8 cellular contexts compared by ENCODE assay signal in genomic region chr16:66270333-66270927, GRCh38.
A peak's percentile ranks its signal among the peaks of the same experiment; 100 is the strongest.
DNase-seq lines count a peak whose midpoint lies in the region; ATAC-seq, FAIRE-seq and TF ChIP-seq lines count a peak whose summit lies in the region.

No MANE protein-coding gene starts in this region.

- no peak overlapping the region for H3K9ac ChIP-seq in liver (ENCODE audit: low read depth in 1 of 2, low read length in 2 of 2)

- peaks cover 0 to 3% (median 0%) of the 10 kb centered on the region in 4 donors for H3K27me3 ChIP-seq in liver (ENCODE audit: control insufficient read depth in 4 of 4, insufficient read depth in 4 of 4, low read length in 3 of 4)
- peaks cover 0 to 2% of the 10 kb centered on the region in 2 donors for H3K27me3 ChIP-seq in small intestine (ENCODE audit: control insufficient read depth in 2 of 2, insufficient read depth in 2 of 2, low read length in 2 of 2)

- ATAC-seq in HG02623 (IDR thresholded peaks at IDR 0.05; ENCODE audit: unreplicated experiment): peak; percentile 42

- H3K36me3 ChIP-seq in liver (ENCODE audit: control insufficient read depth in 4 of 4, insufficient read depth in 3 of 4, low read depth in 1 of 4, low read length in 3 of 4): no peaks in the 10 kb centered on the region
- no peaks in the 10 kb centered on the region for H3K36me3 ChIP-seq in small intestine (ENCODE audit: control insufficient read depth in 2 of 2, insufficient read depth in 2 of 2, low read length in 2 of 2)

- no peak overlapping the region for H3K27ac ChIP-seq in liver (ENCODE audit: low read depth in 1 of 2, low read length in 2 of 2)
- peak overlapping the region in 1 of 2 donors; percentile 51 for H3K27ac ChIP-seq in small intestine (ENCODE audit: low read depth in 1 of 2, low read length in 1 of 2)

- no peak for FAIRE-seq in small intestine (lab: Jason Lieb, UNC)

- peaks cover 0 to 8% (median 1%) of the 10 kb centered on the region in 4 donors for H3K4me1 ChIP-seq in liver (ENCODE audit: control insufficient read depth in 4 of 4, insufficient read depth in 4 of 4, low read length in 3 of 4)
- peaks cover 0 to 3% of the 10 kb centered on the region in 2 donors for H3K4me1 ChIP-seq in small intestine (ENCODE audit: control insufficient read depth in 2 of 2, insufficient read depth in 1 of 2, low read depth in 1 of 2, low read length in 1 of 2)

- WGBS in liver: 7% methylated on average over 48 of the region's 48 CpGs
- 10 to 17% (median 10%) methylated on average over 31 to 48 of the region's 48 CpGs for WGBS in small intestine, 3 donors

- peak; percentile 65 to 76 for TF ChIP-seq RAD21 in liver (IDR thresholded peaks at IDR 0.05)

- TF ChIP-seq CTCF in liver (IDR thresholded peaks at IDR 0.05; ENCODE audit: low read depth, low read length, missing input control): peak; percentile 82

- H3K9me3 ChIP-seq in liver (ENCODE audit: control insufficient read depth in 4 of 4, low read length in 3 of 4) (no peaks in the 10 kb centered on the region), small intestine (ENCODE audit: control insufficient read depth, low read depth) (no peaks in the 10 kb centered on the region)

- DNase-seq in ELR (ENCODE audit: low read depth): peak; percentile 69
- peak; percentile 57 for DNase-seq in NCI-H2227 (lab: John Stamatoyannopoulos, UW; ENCODE audit: unreplicated experiment)
- peak; percentile 79 for DNase-seq in activated CD4-positive, alpha-beta T cell treated with anti-CD3 and anti-CD28 coated beads for 48 hours
- DNase-seq in dedifferentiated amniotic fluid mesenchymal stem cell (ENCODE audit: extremely low spot score): peak; percentile 42
- peak; percentile 48 to 69 (median 50) for DNase-seq in stimulated activated CD4-positive, alpha-beta T cell treated with anti-CD3 and anti-CD28 coated beads, TNF-alpha, amount 100 ng/mL, for 48 hours (ENCODE audit: low read depth in 3 of 3)
- DNase-seq in small intestine: no peak

- peak overlapping the region in 1 of 3 donors; percentile 32 for H3K4me3 ChIP-seq in liver (ENCODE audit: low read depth in 1 of 3, low read length in 3 of 3)
- no peak overlapping the region for H3K4me3 ChIP-seq in small intestine (ENCODE audit: low read depth in 1 of 2, low read length in 2 of 2)

TF ChIP-seq in liver, 16 proteins besides CTCF, POLR2A, EP300 and RAD21:
- TF ChIP-seq RXRA (IDR thresholded peaks at IDR 0.05): no peak
- TF ChIP-seq YY1 (IDR thresholded peaks at IDR 0.05): no peak
- TF ChIP-seq, protein P1, sequence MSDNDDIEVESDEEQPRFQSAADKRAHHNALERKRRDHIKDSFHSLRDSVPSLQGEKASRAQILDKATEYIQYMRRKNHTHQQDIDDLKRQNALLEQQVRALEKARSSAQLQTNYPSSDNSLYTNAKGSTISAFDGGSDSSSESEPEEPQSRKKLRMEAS (IDR thresholded peaks at IDR 0.05): no peak
- TF ChIP-seq HNF4G (IDR thresholded peaks at IDR 0.05): no peak
- TF ChIP-seq SP1 (IDR thresholded peaks at IDR 0.05): no peak
- TF ChIP-seq, protein P2, sequence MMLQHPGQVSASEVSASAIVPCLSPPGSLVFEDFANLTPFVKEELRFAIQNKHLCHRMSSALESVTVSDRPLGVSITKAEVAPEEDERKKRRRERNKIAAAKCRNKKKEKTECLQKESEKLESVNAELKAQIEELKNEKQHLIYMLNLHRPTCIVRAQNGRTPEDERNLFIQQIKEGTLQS (IDR thresholded peaks at IDR 0.05): no peak
- TF ChIP-seq GABPA (IDR thresholded peaks at IDR 0.05 in 1 of 2, conservative IDR thresholded peaks at IDR 0.05 in 1 of 2): no peak
- no peak for TF ChIP-seq FOXA2 (IDR thresholded peaks at IDR 0.05)
- TF ChIP-seq FOXA1 (IDR thresholded peaks at IDR 0.05): no peak
- no peak for TF ChIP-seq TAF1 (conservative IDR thresholded peaks at IDR 0.05)
- TF ChIP-seq, protein P3, sequence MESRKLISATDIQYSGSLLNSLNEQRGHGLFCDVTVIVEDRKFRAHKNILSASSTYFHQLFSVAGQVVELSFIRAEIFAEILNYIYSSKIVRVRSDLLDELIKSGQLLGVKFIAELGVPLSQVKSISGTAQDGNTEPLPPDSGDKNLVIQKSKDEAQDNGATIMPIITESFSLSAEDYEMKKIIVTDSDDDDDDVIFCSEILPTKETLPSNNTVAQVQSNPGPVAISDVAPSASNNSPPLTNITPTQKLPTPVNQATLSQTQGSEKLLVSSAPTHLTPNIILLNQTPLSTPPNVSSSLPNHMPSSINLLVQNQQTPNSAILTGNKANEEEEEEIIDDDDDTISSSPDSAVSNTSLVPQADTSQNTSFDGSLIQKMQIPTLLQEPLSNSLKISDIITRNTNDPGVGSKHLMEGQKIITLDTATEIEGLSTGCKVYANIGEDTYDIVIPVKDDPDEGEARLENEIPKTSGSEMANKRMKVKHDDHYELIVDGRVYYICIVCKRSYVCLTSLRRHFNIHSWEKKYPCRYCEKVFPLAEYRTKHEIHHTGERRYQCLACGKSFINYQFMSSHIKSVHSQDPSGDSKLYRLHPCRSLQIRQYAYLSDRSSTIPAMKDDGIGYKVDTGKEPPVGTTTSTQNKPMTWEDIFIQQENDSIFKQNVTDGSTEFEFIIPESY (IDR thresholded peaks at IDR 0.05): no peak
- TF ChIP-seq REST (IDR thresholded peaks at IDR 0.05): no peak
- TF ChIP-seq EGR1 (IDR thresholded peaks at IDR 0.05; ENCODE audit: low read depth in 2 of 2): no peak
- no peak for TF ChIP-seq NR2F2 (IDR thresholded peaks at IDR 0.05)
- no peak for TF ChIP-seq HNF4A (conservative IDR thresholded peaks at IDR 0.05)
- no peak for TF ChIP-seq JUND (IDR thresholded peaks at IDR 0.05)
